ENCODE assay signal across 1 cellular context in genomic region chr18:31516432-31516831, GRCh38.
TF ChIP-seq lines count a peak whose summit lies in the region.

No MANE protein-coding gene starts in this region.

TF ChIP-seq in K562, 482 proteins besides CTCF, POLR2A, EP300 and RAD21 (continued from another document):
- TF ChIP-seq NR2C2 (CRISPR knock-in tag; IDR thresholded peaks at IDR 0.05): no peak
- no peak for TF ChIP-seq NR2C2 (tag; IDR thresholded peaks at IDR 0.05)
- TF ChIP-seq FOXO4 (CRISPR knock-in tag; IDR thresholded peaks at IDR 0.05): no peak
- no peak for TF ChIP-seq ZBTB26 (CRISPR knock-in tag; IDR thresholded peaks at IDR 0.05)
